Comparison of ENCODE assay signal across 11 cellular contexts in genomic region chr10:69439813-69440506, GRCh38. TPM values are rescaled to one million over a fixed set of nuclear protein-coding genes. Genes with fewer than 3 reads are reported as not detected.
DNase-seq lines count a peak whose midpoint lies in the region; ATAC-seq and TF ChIP-seq lines count a peak whose summit lies in the region.
"Had no signal": no experiment of that assay in that cellular context is flagged by ENCODE, and none has a peak within 500 bp of the region (broad histone marks: within the 10 kb centered on the region; RNA-seq: fewer than 3 reads in every experiment).

No MANE protein-coding gene starts in this region.

- ATAC-seq in HCT116 (peak; percentile 65), left lobe of liver (peak; percentile 23)

- no peaks in the 10 kb centered on the region for H3K9me2 ChIP-seq in HCT116 (ENCODE audit: insufficient read depth)

- no peak for TF ChIP-seq RAD21 in HCT116 (IDR thresholded peaks at IDR 0.05; ENCODE audit: low read depth)

- no peaks in the 10 kb centered on the region for H3K36me3 ChIP-seq in HCT116 (ENCODE audit: control insufficient read depth in 1 of 2, insufficient read depth in 2 of 2, low read length in 2 of 2)
- H3K36me3 ChIP-seq: adrenal gland, thoracic aorta had no signal

- BruUV-seq in HCT116 (replicated peaks; lab: Mats Ljungman, UMichigan) = no TSS peak

- no peaks in the 10 kb centered on the region for H3K9me3 Mint-ChIP-seq in activated CD4-positive, alpha-beta memory T cell treated with anti-CD3 and anti-CD28 coated beads, Interleukin-2, amount 10 ng/mL, durations not matched to agents 7 days and 5 days

- H3K36me3 Mint-ChIP-seq in activated CD4-positive, alpha-beta memory T cell treated with anti-CD3 and anti-CD28 coated beads, Interleukin-2, amount 10 ng/mL, durations not matched to agents 7 days and 5 days (ENCODE audit: low read depth) = no peaks in the 10 kb centered on the region

- CTCF ChIA-PET in HCT116 (lab: Charles Lee) = interaction anchor here (1.5 to 3.0 kb wide), 2 partner anchors 10 to 67 kb away, joined by 4 to 21 read pairs; partner anchors contain the start of gene TSPAN15
- CTCF ChIA-PET in activated CD4-positive, alpha-beta memory T cell treated with anti-CD3 and anti-CD28 coated beads, Interleukin-2, amount 10 ng/mL, durations not matched to agents 7 days and 5 days (lab: Charles Lee) = interaction anchor here (0.7 to 1.3 kb wide), 4 partner anchors 8 to 142 kb away, joined by 3 to 5 read pairs (median 3); no protein-coding TSS in a partner anchor

- no peaks in the 10 kb centered on the region for H3K9me3 ChIP-seq in HCT116 (ENCODE audit: control insufficient read depth in 1 of 2, insufficient read depth in 1 of 2, low read depth in 1 of 2, low read length in 2 of 2)
- H3K9me3 ChIP-seq: adrenal gland, thoracic aorta had no signal

- H4K20me1 ChIP-seq in HCT116 (ENCODE audit: insufficient read depth) = no peaks in the 10 kb centered on the region

- H3K4me1 ChIP-seq in HCT116 (ENCODE audit: control insufficient read depth in 1 of 2, insufficient read depth in 2 of 2, low read length in 2 of 2) = peaks cover 23 to 37% of the 10 kb centered on the region in 2 experiments

- H3K27me3 Mint-ChIP-seq in activated CD4-positive, alpha-beta memory T cell treated with anti-CD3 and anti-CD28 coated beads, Interleukin-2, amount 10 ng/mL, durations not matched to agents 7 days and 5 days = peaks cover 20% of the 10 kb centered on the region

- no peaks in the 10 kb centered on the region for H3K4me1 Mint-ChIP-seq in activated CD4-positive, alpha-beta memory T cell treated with anti-CD3 and anti-CD28 coated beads, Interleukin-2, amount 10 ng/mL, durations not matched to agents 7 days and 5 days

- POLR2A ChIA-PET in HCT116 (lab: Charles Lee) = interaction anchor here (1.3 kb wide), 1 partner anchor 10 kb away, joined by 4 read pairs; no protein-coding TSS in a partner anchor
- POLR2A ChIA-PET in activated CD4-positive, alpha-beta memory T cell treated with anti-CD3 and anti-CD28 coated beads, Interleukin-2, amount 10 ng/mL, durations not matched to agents 7 days and 5 days (lab: Charles Lee) = no interaction called here

- H3K27ac Mint-ChIP-seq in activated CD4-positive, alpha-beta memory T cell treated with anti-CD3 and anti-CD28 coated beads, Interleukin-2, amount 10 ng/mL, durations not matched to agents 7 days and 5 days = no peak overlapping the region

- TF ChIP-seq CTCF in HCT116 (IDR thresholded peaks at IDR 0.05 in 2 of 3, conservative IDR thresholded peaks at IDR 0.05 in 1 of 3; ENCODE audit: borderline replicate concordance in 1 of 3, insufficient read depth in 1 of 3, low read depth in 2 of 3, low read length in 2 of 3) = no peak

- no peaks in the 10 kb centered on the region for H3K27me3 ChIP-seq in HCT116 (ENCODE audit: insufficient read depth, low read length)
- H3K27me3 ChIP-seq: adrenal gland had no signal

- peak overlapping the region; percentile 72 for H3K4me2 ChIP-seq in HCT116 (ENCODE audit: low read length)

- intact Hi-C loops in HCT116 (cut with micrococcal nuclease) = no loop called here

- DNase-seq in AG08395 (ENCODE audit: low spot score) (peak; percentile 45), HCT116 (ENCODE audit: low read depth, low spot score) (no peak), SKM-1 (lab: John Stamatoyannopoulos, UW; ENCODE audit: unreplicated experiment) (peak; percentile 60), left lobe of liver (ENCODE audit: low spot score) (no peak), inferior parietal cortex (ENCODE audit: extremely low spot score) (no peak), amygdala (lab: John Stamatoyannopoulos, UW) (no peak), C1 segment of cervical spinal cord (lab: John Stamatoyannopoulos, UW) (no peak)
- DNase-seq in activated CD4-positive, alpha-beta memory T cell treated with anti-CD3 and anti-CD28 coated beads, Interleukin-2, amount 10 ng/mL, durations not matched to agents 7 days and 5 days = no peak
- DNase-seq: DND-41 had no signal

- H3K79me2 ChIP-seq in HCT116 (ENCODE audit: insufficient read depth, low read length) = no peaks in the 10 kb centered on the region

- H3K27ac ChIP-seq in HCT116 (ENCODE audit: low read depth, low read length) = peak overlapping the region; percentile 49; the same call in 1 of the 2 replicates
- H3K27ac ChIP-seq: adrenal gland, thoracic aorta had no signal

- no peak for TF ChIP-seq POLR2A in HCT116 (IDR thresholded peaks at IDR 0.05; ENCODE audit: borderline replicate concordance, extremely low read depth, insufficient read depth, insufficient read length)

- H2AFZ ChIP-seq in HCT116 (ENCODE audit: low read depth, low read length, poor library complexity, severe bottlenecking) = peak overlapping the region; percentile 65

- H3K4me3 Mint-ChIP-seq in activated CD4-positive, alpha-beta memory T cell treated with anti-CD3 and anti-CD28 coated beads, Interleukin-2, amount 10 ng/mL, durations not matched to agents 7 days and 5 days = no peak overlapping the region

- RAD21 ChIA-PET in HCT116 (lab: Charles Lee; ENCODE audit: low non-redundant PET in 1 of 2, low total read pairs in 2 of 2, uncharacterized antibody in 2 of 2, unreplicated experiment in 2 of 2) = no interaction called here

- no peak overlapping the region for H3K9ac ChIP-seq in HCT116 (ENCODE audit: low read length)

- no peak overlapping the region for H3K4me3 ChIP-seq in HCT116 (replicated peaks in 1 of 2; ENCODE audit: low read depth in 1 of 2, low read length in 2 of 2)
- H3K4me3 ChIP-seq: adrenal gland, thoracic aorta had no signal

TF ChIP-seq in HCT116, 20 proteins besides CTCF, POLR2A, EP300 and RAD21 (continues in another document):
- no peak for TF ChIP-seq ELF1 (IDR thresholded peaks at IDR 0.05; ENCODE audit: borderline replicate concordance, low read depth)
- no peak for TF ChIP-seq EZH2phosphoT487 (IDR thresholded peaks at IDR 0.05; ENCODE audit: borderline replicate concordance)
- no peak for TF ChIP-seq ZNF274 (IDR thresholded peaks at IDR 0.05; ENCODE audit: low read depth, low read length)
- TF ChIP-seq, protein P1, sequence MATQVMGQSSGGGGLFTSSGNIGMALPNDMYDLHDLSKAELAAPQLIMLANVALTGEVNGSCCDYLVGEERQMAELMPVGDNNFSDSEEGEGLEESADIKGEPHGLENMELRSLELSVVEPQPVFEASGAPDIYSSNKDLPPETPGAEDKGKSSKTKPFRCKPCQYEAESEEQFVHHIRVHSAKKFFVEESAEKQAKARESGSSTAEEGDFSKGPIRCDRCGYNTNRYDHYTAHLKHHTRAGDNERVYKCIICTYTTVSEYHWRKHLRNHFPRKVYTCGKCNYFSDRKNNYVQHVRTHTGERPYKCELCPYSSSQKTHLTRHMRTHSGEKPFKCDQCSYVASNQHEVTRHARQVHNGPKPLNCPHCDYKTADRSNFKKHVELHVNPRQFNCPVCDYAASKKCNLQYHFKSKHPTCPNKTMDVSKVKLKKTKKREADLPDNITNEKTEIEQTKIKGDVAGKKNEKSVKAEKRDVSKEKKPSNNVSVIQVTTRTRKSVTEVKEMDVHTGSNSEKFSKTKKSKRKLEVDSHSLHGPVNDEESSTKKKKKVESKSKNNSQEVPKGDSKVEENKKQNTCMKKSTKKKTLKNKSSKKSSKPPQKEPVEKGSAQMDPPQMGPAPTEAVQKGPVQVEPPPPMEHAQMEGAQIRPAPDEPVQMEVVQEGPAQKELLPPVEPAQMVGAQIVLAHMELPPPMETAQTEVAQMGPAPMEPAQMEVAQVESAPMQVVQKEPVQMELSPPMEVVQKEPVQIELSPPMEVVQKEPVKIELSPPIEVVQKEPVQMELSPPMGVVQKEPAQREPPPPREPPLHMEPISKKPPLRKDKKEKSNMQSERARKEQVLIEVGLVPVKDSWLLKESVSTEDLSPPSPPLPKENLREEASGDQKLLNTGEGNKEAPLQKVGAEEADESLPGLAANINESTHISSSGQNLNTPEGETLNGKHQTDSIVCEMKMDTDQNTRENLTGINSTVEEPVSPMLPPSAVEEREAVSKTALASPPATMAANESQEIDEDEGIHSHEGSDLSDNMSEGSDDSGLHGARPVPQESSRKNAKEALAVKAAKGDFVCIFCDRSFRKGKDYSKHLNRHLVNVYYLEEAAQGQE (IDR thresholded peaks at IDR 0.05; ENCODE audit: low read depth) = no peak
- no peak for TF ChIP-seq POLR2AphosphoS5 (IDR thresholded peaks at IDR 0.05; ENCODE audit: low read depth, low read length)
- TF ChIP-seq, protein P2, sequence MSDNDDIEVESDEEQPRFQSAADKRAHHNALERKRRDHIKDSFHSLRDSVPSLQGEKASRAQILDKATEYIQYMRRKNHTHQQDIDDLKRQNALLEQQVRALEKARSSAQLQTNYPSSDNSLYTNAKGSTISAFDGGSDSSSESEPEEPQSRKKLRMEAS (IDR thresholded peaks at IDR 0.05) = no peak
- no peak for TF ChIP-seq JUND (IDR thresholded peaks at IDR 0.05)
- no peak for TF ChIP-seq SIN3A (IDR thresholded peaks at IDR 0.05; ENCODE audit: low read depth)
- no peak for TF ChIP-seq ATF3 (IDR thresholded peaks at IDR 0.05)
- no peak for TF ChIP-seq SRF (IDR thresholded peaks at IDR 0.05; ENCODE audit: low read depth)
- TF ChIP-seq CEBPB (IDR thresholded peaks at IDR 0.05; ENCODE audit: low read depth) = no peak
- TF ChIP-seq ZFX (IDR thresholded peaks at IDR 0.05) = no peak
- TF ChIP-seq TCF7L2 (IDR thresholded peaks at IDR 0.05; ENCODE audit: borderline replicate concordance, extremely low read depth, insufficient read depth, insufficient read length) = no peak
- no peak for TF ChIP-seq EZH2 (IDR thresholded peaks at IDR 0.05)
- no peak for TF ChIP-seq EGR1 (IDR thresholded peaks at IDR 0.05; ENCODE audit: low read depth)
- TF ChIP-seq CBX3 (IDR thresholded peaks at IDR 0.05; ENCODE audit: low read depth) = no peak

RNA-seq across cellular contexts. Expression of gene TSPAN15, which starts 11.3 kb away (rescaled TPM):
- total RNA-seq in HCT116 (2021; ENCODE audit: unreplicated experiment) = 16.0 TPM
- polyA plus RNA-seq in HCT116 (2012) = 30.7 and 42.6 TPM in 2 replicates
- total RNA-seq in left lobe of liver = 3.8 TPM
- total RNA-seq in activated CD4-positive, alpha-beta memory T cell treated with anti-CD3 and anti-CD28 coated beads, Interleukin-2, amount 10 ng/mL, durations not matched to agents 7 days and 5 days = 1 to 10 TPM; 9.0 to 9.1 TPM

RNA-seq across cellular contexts. Expression of gene TACR2, which starts 23.2 kb away (rescaled TPM):
- not detected for total RNA-seq in HCT116 (2021; ENCODE audit: unreplicated experiment)
- polyA plus RNA-seq in HCT116 (2012) = 0.09 and 0.14 TPM in 2 replicates
- not detected for total RNA-seq in left lobe of liver
- total RNA-seq in activated CD4-positive, alpha-beta memory T cell treated with anti-CD3 and anti-CD28 coated beads, Interleukin-2, amount 10 ng/mL, durations not matched to agents 7 days and 5 days = not detected

Comparison
In these comparisons a context has a peak if more than half of its experiments do, and no peak if none do; other contexts are left out.
1. DNase-seq: peak in AG08395 (single experiment) and SKM-1 (single experiment); none in HCT116 (single experiment), left lobe of liver (single experiment), inferior parietal cortex (single experiment), amygdala (0 of 56), C1 segment of cervical spinal cord (0 of 14) and activated CD4-positive, alpha-beta memory T cell treated with anti-CD3 and anti-CD28 coated beads, Interleukin-2, amount 10 ng/mL, durations not matched to agents 7 days and 5 days (single experiment).